20 cellular contexts compared by ENCODE assay signal in genomic region chr20:53104889-53105288, GRCh38.
DNase-seq lines count a peak whose midpoint lies in the region; ATAC-seq and TF ChIP-seq lines count a peak whose summit lies in the region.
"Had no signal": no experiment of that assay in that cellular context is flagged by ENCODE, and none has a peak within 500 bp of the region (broad histone marks: within the 10 kb centered on the region; RNA-seq: fewer than 3 reads in every experiment).

No MANE protein-coding gene starts in this region.

- no peak overlapping the region for H3K4me2 ChIP-seq in mesendoderm (ENCODE audit: low read length)

- H3K79me1 ChIP-seq in mesendoderm (ENCODE audit: low read length), result no peaks in the 10 kb centered on the region

- no peak overlapping the region for H3K4me3 ChIP-seq in cardiac fibroblast (replicated peaks in 1 of 2; ENCODE audit: low read depth in 2 of 2, low read length in 2 of 2)
- no peak overlapping the region for H3K4me3 ChIP-seq in mesendoderm (ENCODE audit: low read length)
- H3K4me3 ChIP-seq: SJSA1 had no signal

- no peak overlapping the region for H3K4ac ChIP-seq in mesendoderm (ENCODE audit: low read depth, low read length)

- no peak overlapping the region for H2AK5ac ChIP-seq in mesendoderm (ENCODE audit: low read length)

- H3K27me3 ChIP-seq in mesendoderm (ENCODE audit: insufficient read depth, low read length, poor library complexity), result no peaks in the 10 kb centered on the region
- H3K27me3 ChIP-seq: BE2C, SJSA1 had no signal

- H2BK5ac ChIP-seq in mesendoderm (ENCODE audit: low read length), result no peak overlapping the region

- H3K27ac ChIP-seq in mesendoderm (ENCODE audit: low read depth, low read length), result no peak overlapping the region
- H3K27ac ChIP-seq: SJSA1 had no signal

- no peaks in the 10 kb centered on the region for H3K36me3 ChIP-seq in mesendoderm (ENCODE audit: control insufficient read depth, insufficient read depth, low read length)
- H3K36me3 ChIP-seq: BE2C, SJSA1 had no signal

- H2BK15ac ChIP-seq in mesendoderm (replicated peaks; ENCODE audit: low read depth), result no peak overlapping the region

- ATAC-seq in HG02610 (IDR thresholded peaks at IDR 0.05; ENCODE audit: unreplicated experiment), result no peak
- ATAC-seq: Panc1 had no signal

- peak; percentile 53 for DNase-seq in AG08395 (ENCODE audit: low spot score)
- peak; percentile 65 for DNase-seq in M059J (ENCODE audit: low read depth)
- DNase-seq in cardiac fibroblast (ENCODE audit: low read depth in 2 of 2), result peak; percentile 5 to 28
- peak; percentile 49 for DNase-seq in kidney glomerular epithelial cell (lab: John Stamatoyannopoulos, UW)
- no peak for DNase-seq in activated CD4-positive, alpha-beta T cell treated with anti-CD3 and anti-CD28 coated beads for 4 hours
- no peak for DNase-seq in mesendoderm
- DNase-seq: 8988T, BE2C, EL, GF-D8, Kasumi-1, MM.1S, NCI-H1048, NCI-H1436, NCI-H187 treated with DMSO at 0.1 percent for 48 hours, NCI-H2227 treated with DMSO at 0.1 percent for 48 hours, NCI-H510A had no signal

- H2BK120ac ChIP-seq in mesendoderm (ENCODE audit: low read depth, low read length), result no peak overlapping the region

- H3K79me2 ChIP-seq in mesendoderm (ENCODE audit: control insufficient read depth, insufficient read depth, low read length), result no peaks in the 10 kb centered on the region

- no peak for TF ChIP-seq CTCF in cardiac fibroblast (IDR thresholded peaks at IDR 0.05; ENCODE audit: low read depth, low read length)

- WGBS in mesendoderm (ENCODE audit: extremely low coverage, insufficient coverage, low lambda C conversion rate), result no CpG with 5 or more reads among the region's 7 CpGs

- H3K4me1 ChIP-seq in mesendoderm (ENCODE audit: control insufficient read depth, low read depth, low read length), result no peaks in the 10 kb centered on the region
- H3K4me1 ChIP-seq: SJSA1 had no signal

- no peak overlapping the region for H3K18ac ChIP-seq in mesendoderm (ENCODE audit: low read length)

- H3K23ac ChIP-seq in mesendoderm (ENCODE audit: low read length), result no peak overlapping the region

- no peak overlapping the region for H4K5ac ChIP-seq in mesendoderm (ENCODE audit: low read length)

- no peak overlapping the region for H4K8ac ChIP-seq in mesendoderm (ENCODE audit: low read depth, low read length)

- H3K56ac ChIP-seq in mesendoderm (ENCODE audit: low read length), result no peak overlapping the region

- H3K9ac ChIP-seq in mesendoderm (ENCODE audit: low read length), result no peak overlapping the region

Comparison
In these comparisons a context has a peak if more than half of its experiments do, and no peak if none do; other contexts are left out.
1. DNase-seq: peak in AG08395 (single experiment), M059J (single experiment), cardiac fibroblast (2 of 2) and kidney glomerular epithelial cell (single experiment); none in activated CD4-positive, alpha-beta T cell treated with anti-CD3 and anti-CD28 coated beads for 4 hours (0 of 2) and mesendoderm (single experiment).